In genomic region chr11:111541209-111542061, GRCh38 we compare ENCODE assay signal across 8 cellular contexts. TPM values are rescaled to one million over a fixed set of nuclear protein-coding genes. Genes with fewer than 3 reads are reported as not detected.
DNase-seq lines count a peak whose midpoint lies in the region; ATAC-seq and TF ChIP-seq lines count a peak whose summit lies in the region.

No MANE protein-coding gene starts in this region.

- intact Hi-C loops in activated B cell treated with CpG ODN at 0.5 μM for 24 hours (cut with micrococcal nuclease), result no loop called here

- peaks cover 25% of the 10 kb centered on the region; the same call in 2 of the 3 replicates for H3K4me1 Mint-ChIP-seq in GM23338
- H3K4me1 Mint-ChIP-seq in activated B cell treated with CpG ODN at 0.5 μM for 24 hours, result peaks cover 15% of the 10 kb centered on the region
- H3K4me1 Mint-ChIP-seq in naive B cell, result peaks cover 5 to 25% (median 13%) of the 10 kb centered on the region in 3 donors

- no peak overlapping the region for H3K27ac ChIP-seq in GM23338 (ENCODE audit: low read depth)

- H3K9me2 ChIP-seq in GM23338 (ENCODE audit: insufficient read depth), result no peaks in the 10 kb centered on the region; the same call in 1 of the 2 replicates

- H3K4me3 ChIP-seq in GM23338, result peak overlapping the region; percentile 89

- H2AFZ ChIP-seq in GM23338, result peak overlapping the region; percentile 100

- POLR2A ChIA-PET in activated B cell treated with CpG ODN at 0.5 μM for 24 hours (lab: Charles Lee), result no interaction called here

- H3K9me3 Mint-ChIP-seq in GM23338 (no peaks in the 10 kb centered on the region; the same call in 2 of the 3 replicates), activated B cell treated with CpG ODN at 0.5 μM for 24 hours (no peaks in the 10 kb centered on the region), naive B cell (peaks cover 0 to 3% (median 0%) of the 10 kb centered on the region in 7 donors)

- peak; percentile 65 for ATAC-seq in GM23338
- ATAC-seq in activated B cell treated with CpG ODN at 0.5 μM for 24 hours (ENCODE audit: low read depth), result peak; percentile 18
- peak; percentile 15 to 20 for ATAC-seq in naive B cell (ENCODE audit: low read depth in 2 of 2)
- ATAC-seq in GM21526 (IDR thresholded peaks at IDR 0.05; ENCODE audit: low FRiP score, unreplicated experiment), result no peak
- no peak for ATAC-seq in HG03175 (IDR thresholded peaks at IDR 0.05; ENCODE audit: unreplicated experiment)

- no peaks in the 10 kb centered on the region for H3K36me3 ChIP-seq in GM23338 (ENCODE audit: insufficient read depth)

- H3F3A ChIP-seq in GM23338 (replicated peaks; ENCODE audit: low read depth), result no peaks in the 10 kb centered on the region

- H3K27ac Mint-ChIP-seq in GM23338 (no peak overlapping the region), activated B cell treated with CpG ODN at 0.5 μM for 24 hours (no peak overlapping the region), naive B cell (peak overlapping the region in 1 of 6 donors; percentile 47)

- no peaks in the 10 kb centered on the region for H4K20me1 ChIP-seq in GM23338 (replicated peaks; ENCODE audit: insufficient read depth)

- no peaks in the 10 kb centered on the region for H3K79me2 ChIP-seq in GM23338 (replicated peaks; ENCODE audit: insufficient read depth)

- CTCF ChIA-PET in activated B cell treated with CpG ODN at 0.5 μM for 24 hours (lab: Charles Lee), result no interaction called here

- TF ChIP-seq CTCF in GM23338 (conservative IDR thresholded peaks at IDR 0.05; ENCODE audit: low read depth in 2 of 2) (no peak), activated B cell treated with CpG ODN at 0.5 μM for 24 hours (IDR thresholded peaks at IDR 0.05) (no peak)

- H3K27me3 Mint-ChIP-seq in GM23338 (ENCODE audit: insufficient read depth, low read depth, poor library complexity) (peaks cover 50% of the 10 kb centered on the region), activated B cell treated with CpG ODN at 0.5 μM for 24 hours (peaks cover 68% of the 10 kb centered on the region), naive B cell (peaks cover 64 to 84% (median 76%) of the 10 kb centered on the region in 3 donors)

- peaks cover 59% of the 10 kb centered on the region for H3K27me3 ChIP-seq in GM23338 (ENCODE audit: insufficient read depth)

- peak overlapping the region; percentile 77 for H3K4me3 Mint-ChIP-seq in GM23338
- peak overlapping the region; percentile 63 for H3K4me3 Mint-ChIP-seq in activated B cell treated with CpG ODN at 0.5 μM for 24 hours
- peak overlapping the region; percentile 71 to 91 (median 82) for H3K4me3 Mint-ChIP-seq in naive B cell

- H3K4me2 ChIP-seq in GM23338, result peak overlapping the region; percentile 95

- peaks cover 20% of the 10 kb centered on the region for H3K4me1 ChIP-seq in GM23338 (ENCODE audit: insufficient read depth)

- DNase-seq in GM23338 (ENCODE audit: low spot score) (peak; percentile 78), activated B cell treated with CpG ODN at 0.5 μM for 24 hours (peak; percentile 20), fibroblast of peridontal ligament (ENCODE audit: extremely low read depth) (peak; percentile 84), naive B cell (no peak), COLO829 (ENCODE audit: low spot score) (no peak), OCI-M2 (lab: John Stamatoyannopoulos, UW; ENCODE audit: unreplicated experiment) (no peak)

- H3K36me3 Mint-ChIP-seq in GM23338 (ENCODE audit: low read depth) (no peaks in the 10 kb centered on the region; the same call in 1 of the 3 replicates), activated B cell treated with CpG ODN at 0.5 μM for 24 hours (ENCODE audit: low read depth) (no peaks in the 10 kb centered on the region), naive B cell (no peaks in the 10 kb centered on the region)

TF ChIP-seq in GM23338, 12 proteins besides CTCF, POLR2A, EP300 and RAD21:
- TF ChIP-seq JUNB (IDR thresholded peaks at IDR 0.05; ENCODE audit: unreplicated experiment) (no peak), EZH2 (IDR thresholded peaks at IDR 0.05; ENCODE audit: low read depth, unreplicated experiment) (peak; percentile 48)

RNA-seq across cellular contexts. Expression of gene LAYN, which starts 0.9 kb away (rescaled TPM):
- total RNA-seq in GM23338 (2014; rRNA removed; shearing (Covaris generic)), result 4.3 and 6.8 TPM in 2 replicates
- polyA plus RNA-seq in GM23338 (2016; fragmentation: Nextera tagmentation; extraction: Ambion mirVana) (6.8 and 7.9 TPM in 2 replicates), naive B cell (ENCODE audit: low read depth in 6 of 6) (not detected)
- not detected in 2 replicates for total RNA-seq in activated B cell treated with CpG ODN at 0.5 μM for 24 hours

RNA-seq across cellular contexts. Expression of gene HOATZ, which starts 26.9 kb away (rescaled TPM):
- not detected in 2 replicates for total RNA-seq in GM23338 (2014; rRNA removed; shearing (Covaris generic))
- not detected in 2 replicates for polyA plus RNA-seq in GM23338 (2016; fragmentation: Nextera tagmentation; extraction: Ambion mirVana)
- not detected in 2 replicates for total RNA-seq in activated B cell treated with CpG ODN at 0.5 μM for 24 hours
- not detected for polyA plus RNA-seq in naive B cell (ENCODE audit: low read depth in 6 of 6)

RNA-seq across cellular contexts. Expression of gene BTG4, which starts 29.2 kb away (rescaled TPM):
- 0.31 TPM in 1 of 2 replicates, not detected in the other for total RNA-seq in GM23338 (2014; rRNA removed; shearing (Covaris generic))
- 0.21 TPM in 1 of 2 replicates, not detected in the other for polyA plus RNA-seq in GM23338 (2016; fragmentation: Nextera tagmentation; extraction: Ambion mirVana)
- total RNA-seq in activated B cell treated with CpG ODN at 0.5 μM for 24 hours, result not detected in 2 replicates
- not detected for polyA plus RNA-seq in naive B cell (ENCODE audit: low read depth in 6 of 6)

Comparison
In these comparisons a context has a peak if more than half of its experiments do, and no peak if none do; other contexts are left out.
1. ATAC-seq: peak in GM23338 (single experiment), activated B cell treated with CpG ODN at 0.5 μM for 24 hours (single experiment) and naive B cell (2 of 2); none in GM21526 (single experiment) and HG03175 (single experiment).
2. DNase-seq: peak in GM23338 (single experiment), activated B cell treated with CpG ODN at 0.5 μM for 24 hours (single experiment) and fibroblast of peridontal ligament (single experiment); none in naive B cell (single experiment), COLO829 (single experiment) and OCI-M2 (single experiment).
3. Peak in every context shown above with its lines, with median percentiles within 50 percentile points of each other: H3K4me3 Mint-ChIP-seq.